ENCODE assay signal across 32 cellular contexts in the genomic region with DNA sequence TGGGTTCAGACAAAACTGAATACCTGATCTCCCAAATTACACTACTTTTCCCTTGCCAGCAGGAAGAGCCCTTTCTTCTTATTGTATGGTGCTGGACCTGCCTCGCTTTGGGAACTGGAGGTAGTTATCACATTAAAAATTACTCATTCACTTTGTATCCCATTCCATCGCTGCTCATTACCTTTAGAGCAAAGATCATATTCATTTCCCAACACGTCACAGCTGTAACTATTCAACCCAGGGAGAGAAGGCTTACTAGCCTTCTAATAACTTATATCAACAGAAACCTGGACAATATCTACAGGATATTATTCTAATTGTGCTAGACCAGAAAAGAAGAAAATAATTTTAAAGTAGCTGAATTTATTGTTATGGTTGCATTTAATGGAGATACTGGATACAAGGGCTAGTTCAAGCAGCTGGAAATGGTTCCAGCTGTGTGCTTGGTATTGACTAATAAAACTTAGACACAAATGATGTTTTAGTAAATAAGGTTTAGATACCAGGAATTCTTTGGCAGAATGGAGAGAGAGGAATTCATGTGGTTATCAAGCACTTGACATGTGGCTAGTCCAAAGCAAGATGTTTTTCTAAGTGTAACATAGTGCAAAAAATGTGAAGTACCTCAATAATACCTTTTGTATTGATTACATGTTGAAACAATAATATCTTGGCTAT.
A peak's percentile ranks its signal among the peaks of the same experiment; 100 is the strongest.
DNase-seq lines count a peak whose midpoint lies in the region; ATAC-seq, FAIRE-seq and TF ChIP-seq lines count a peak whose summit lies in the region.
"Had no signal": no experiment of that assay in that cellular context is flagged by ENCODE, and none has a peak within 500 bp of the region (broad histone marks: within the 10 kb centered on the region; RNA-seq: fewer than 3 reads in every experiment).

No MANE protein-coding gene starts in this region.

- H3K9me3 Mint-ChIP-seq in activated T-helper 2 cell treated with anti-CD3 and anti-CD28 coated beads, Interferon-gamma antibody, Interleukin-2, Interleukin-4, amounts not matched to agents 10 μg/mL and 5 μg/mL and 100 μg/mL, durations not matched to agents 14 hours and 24 hours and 36 hours = peaks cover 10% of the 10 kb centered on the region
- H3K9me3 Mint-ChIP-seq in T-helper 2 cell treated with Interferon-gamma antibody and Interleukin-4, amounts not matched to agents 5 μg/mL and 100 μg/mL, for 36 hours = peaks cover 25% of the 10 kb centered on the region
- H3K9me3 Mint-ChIP-seq: dendritic cell treated with granulocyte-macrophage colony-stimulating factor and Interleukin-4, amounts not matched to agents 40 ng/mL and 50 ng/mL, for 4 days; H9; neural progenitor cell had no signal

- DNase-seq in SK-N-SH (no peak), astrocyte of the cerebellum (ENCODE audit: low read depth) (peak; percentile 59), fibroblast of pulmonary artery (ENCODE audit: low read depth) (peak; percentile 34), small intestine (peak; percentile 86)
- DNase-seq in activated T-helper 2 cell treated with anti-CD3 and anti-CD28 coated beads, Interferon-gamma antibody, Interleukin-2, Interleukin-4, amounts not matched to agents 10 μg/mL and 5 μg/mL and 100 μg/mL, durations not matched to agents 14 hours and 24 hours and 36 hours (ENCODE audit: low spot score) = no peak
- DNase-seq in T-helper 2 cell treated with Interferon-gamma antibody and Interleukin-4, amounts not matched to agents 5 μg/mL and 100 μg/mL, for 36 hours (ENCODE audit: low spot score) = no peak
- DNase-seq: activated CD8-positive, alpha-beta T cell treated with anti-CD3 and anti-CD28 coated beads, Interleukin-2, amount 10 ng/mL, durations not matched to agents 7 days and 5 days; activated effector memory CD4-positive, alpha-beta T cell treated with Interleukin-2 at 50 U/mL for 16 hours; anterior cingulate cortex; BE2C; caudate nucleus; H9; immature natural killer cell; left lung; NCI-H1417 treated with DMSO at 0.1 percent for 48 hours; NCI-H2081; NCI-H748 treated with DMSO at 0.1 percent for 48 hours; posterior cingulate gyrus; SHP77; stimulated activated CD4-positive, alpha-beta T cell treated with anti-CD3 and anti-CD28 coated beads, Interleukin-2, amount 100 ng/mL, for 24 hours; stomach had no signal

- H3K79me2 ChIP-seq in SK-N-SH (ENCODE audit: insufficient read depth) = no peaks in the 10 kb centered on the region

- intact Hi-C loops in activated T-helper 2 cell treated with anti-CD3 and anti-CD28 coated beads, Interferon-gamma antibody, Interleukin-2, Interleukin-4, amounts not matched to agents 10 μg/mL and 5 μg/mL and 100 μg/mL, durations not matched to agents 14 hours and 24 hours and 36 hours (cut with micrococcal nuclease) = no loop called here

- no peak overlapping the region for H3K4me2 ChIP-seq in SK-N-SH
- H3K4me2 ChIP-seq: KMS-11, neural progenitor cell had no signal

- H3K36me3 Mint-ChIP-seq in activated T-helper 2 cell treated with anti-CD3 and anti-CD28 coated beads, Interferon-gamma antibody, Interleukin-2, Interleukin-4, amounts not matched to agents 10 μg/mL and 5 μg/mL and 100 μg/mL, durations not matched to agents 14 hours and 24 hours and 36 hours (ENCODE audit: low read depth) = no peaks in the 10 kb centered on the region
- no peaks in the 10 kb centered on the region for H3K36me3 Mint-ChIP-seq in T-helper 2 cell treated with Interferon-gamma antibody and Interleukin-4, amounts not matched to agents 5 μg/mL and 100 μg/mL, for 36 hours (ENCODE audit: low read depth)
- H3K36me3 Mint-ChIP-seq: activated naive CD8-positive, alpha-beta T cell; memory B cell; neural progenitor cell had no signal

- FAIRE-seq in small intestine (lab: Jason Lieb, UNC) = no peak
- FAIRE-seq: urothelium cell line had no signal

- ATAC-seq in SK-N-SH treated with all-trans-retinoic acid at 6 μM for 48 hours (peak; percentile 75), HG02973 (IDR thresholded peaks at IDR 0.05; ENCODE audit: unreplicated experiment) (no peak)
- ATAC-seq: activated CD8-positive, alpha-beta T cell treated with anti-CD3 and anti-CD28 coated beads, Interleukin-2, amount 10 ng/mL, durations not matched to agents 7 days and 5 days; left lung had no signal

- H3K36me3 ChIP-seq in SK-N-SH (replicated peaks in 1 of 2; ENCODE audit: control insufficient read depth in 1 of 2, insufficient read depth in 2 of 2, low read length in 1 of 2) = no peaks in the 10 kb centered on the region
- H3K36me3 ChIP-seq in small intestine (ENCODE audit: control insufficient read depth in 2 of 2, insufficient read depth in 2 of 2, low read length in 2 of 2) = no peaks in the 10 kb centered on the region
- H3K36me3 ChIP-seq: BE2C, left lung, neural progenitor cell, Peyer's patch, right atrium auricular region, stomach had no signal

- 0 out of 4 replicates have a peak, but pooled peaks of 1 of the 2 experiments have one; percentile 11 for TF ChIP-seq EP300 in SK-N-SH (IDR thresholded peaks at IDR 0.05; ENCODE audit: borderline replicate concordance in 1 of 2, low read depth in 1 of 2, low read length in 1 of 2)

- POLR2A ChIA-PET in SK-N-SH (lab: Yijun Ruan, JAX) = no interaction called here

- H3K4me1 Mint-ChIP-seq in activated T-helper 2 cell treated with anti-CD3 and anti-CD28 coated beads, Interferon-gamma antibody, Interleukin-2, Interleukin-4, amounts not matched to agents 10 μg/mL and 5 μg/mL and 100 μg/mL, durations not matched to agents 14 hours and 24 hours and 36 hours (ENCODE audit: low read depth) = no peaks in the 10 kb centered on the region
- H3K4me1 Mint-ChIP-seq in T-helper 2 cell treated with Interferon-gamma antibody and Interleukin-4, amounts not matched to agents 5 μg/mL and 100 μg/mL, for 36 hours (ENCODE audit: low read depth) = no peaks in the 10 kb centered on the region
- H3K4me1 Mint-ChIP-seq: immature natural killer cell, memory B cell, neural progenitor cell had no signal

- in situ Hi-C loops in astrocyte of the cerebellum (cut with HindIII; ENCODE audit: low sequenced_read_pairs) = no loop called here

- no peak overlapping the region for H2AFZ ChIP-seq in SK-N-SH (ENCODE audit: low read depth)
- H2AFZ ChIP-seq: neural progenitor cell had no signal

- H3K27ac Mint-ChIP-seq in activated T-helper 2 cell treated with anti-CD3 and anti-CD28 coated beads, Interferon-gamma antibody, Interleukin-2, Interleukin-4, amounts not matched to agents 10 μg/mL and 5 μg/mL and 100 μg/mL, durations not matched to agents 14 hours and 24 hours and 36 hours = no peak overlapping the region
- no peak overlapping the region for H3K27ac Mint-ChIP-seq in T-helper 2 cell treated with Interferon-gamma antibody and Interleukin-4, amounts not matched to agents 5 μg/mL and 100 μg/mL, for 36 hours
- H3K27ac Mint-ChIP-seq: activated CD8-positive, alpha-beta T cell treated with anti-CD3 and anti-CD28 coated beads, Interleukin-2, amount 10 ng/mL, durations not matched to agents 7 days and 5 days; activated naive CD8-positive, alpha-beta T cell; dendritic cell treated with granulocyte-macrophage colony-stimulating factor and Interleukin-4, amounts not matched to agents 40 ng/mL and 50 ng/mL, for 4 days; H9; immature natural killer cell; memory B cell; neural progenitor cell had no signal

- H3K9me2 ChIP-seq in SK-N-SH = no peaks in the 10 kb centered on the region

- no peak overlapping the region for H3K4me3 ChIP-seq in SK-N-SH (ENCODE audit: low read depth in 2 of 2, low read length in 1 of 2)
- H3K4me3 ChIP-seq in astrocyte of the cerebellum (ENCODE audit: low read depth, low read length) = no peak overlapping the region
- no peak overlapping the region for H3K4me3 ChIP-seq in fibroblast of pulmonary artery (replicated peaks; ENCODE audit: low read depth, low read length)
- no peak overlapping the region for H3K4me3 ChIP-seq in small intestine (ENCODE audit: low read depth in 1 of 2, low read length in 2 of 2)
- H3K4me3 ChIP-seq: left lung, neural progenitor cell, Peyer's patch, right atrium auricular region, stomach had no signal

- H3K27me3 ChIP-seq in SK-N-SH (ENCODE audit: insufficient read depth) = no peaks in the 10 kb centered on the region
- no peaks in the 10 kb centered on the region for H3K27me3 ChIP-seq in small intestine (ENCODE audit: control insufficient read depth in 2 of 2, insufficient read depth in 2 of 2, low read length in 2 of 2)
- H3K27me3 ChIP-seq: BE2C, left lung, neural progenitor cell, Peyer's patch, right atrium auricular region, stomach had no signal

- H3K4me3 Mint-ChIP-seq in activated T-helper 2 cell treated with anti-CD3 and anti-CD28 coated beads, Interferon-gamma antibody, Interleukin-2, Interleukin-4, amounts not matched to agents 10 μg/mL and 5 μg/mL and 100 μg/mL, durations not matched to agents 14 hours and 24 hours and 36 hours (ENCODE audit: low read depth) = no peak overlapping the region
- H3K4me3 Mint-ChIP-seq in T-helper 2 cell treated with Interferon-gamma antibody and Interleukin-4, amounts not matched to agents 5 μg/mL and 100 μg/mL, for 36 hours = no peak overlapping the region
- H3K4me3 Mint-ChIP-seq: activated CD8-positive, alpha-beta T cell treated with anti-CD3 and anti-CD28 coated beads, Interleukin-2, amount 10 ng/mL, durations not matched to agents 7 days and 5 days; activated naive CD8-positive, alpha-beta T cell; dendritic cell treated with granulocyte-macrophage colony-stimulating factor and Interleukin-4, amounts not matched to agents 40 ng/mL and 50 ng/mL, for 4 days; H9; immature natural killer cell; memory B cell; neural progenitor cell had no signal

- 63% methylated on average over 3 of the region's 3 CpGs for WGBS in SK-N-SH (ENCODE audit: low lambda C conversion rate)
- WGBS in small intestine, 3 donors = 18 to 62% (median 36%) methylated on average over 3 of the region's 3 CpGs

- no peaks in the 10 kb centered on the region for H3F3A ChIP-seq in SK-N-SH (replicated peaks; ENCODE audit: insufficient read depth)

- TF ChIP-seq CTCF in SK-N-SH (IDR thresholded peaks at IDR 0.05) = no peak
- no peak for TF ChIP-seq CTCF in astrocyte of the cerebellum (IDR thresholded peaks at IDR 0.05; ENCODE audit: low read depth, low read length, missing control alignments)
- no peak for TF ChIP-seq CTCF in fibroblast of pulmonary artery (IDR thresholded peaks at IDR 0.05; ENCODE audit: low read length, missing control alignments)

- TF ChIP-seq RAD21 in SK-N-SH (IDR thresholded peaks at IDR 0.05; ENCODE audit: low read length) = no peak

- CTCF ChIA-PET in SK-N-SH (lab: Yijun Ruan, JAX) = interaction anchor here (1.3 to 1.4 kb wide), 2 partner anchors 9 to 250 kb away, joined by 3 to 6 read pairs; no protein-coding TSS in a partner anchor

- H3K27ac ChIP-seq in SK-N-SH (ENCODE audit: low read depth in 2 of 2, low read length in 1 of 2) (peak overlapping the region in 1 of 2 experiments; percentile 36; a peak in 1 of 4 replicates), small intestine (ENCODE audit: low read depth in 1 of 2, low read length in 1 of 2) (peak overlapping the region in 1 of 2 donors; percentile 32)
- H3K27ac ChIP-seq: 22Rv1, KMS-11, left lung, neural progenitor cell, right atrium auricular region, stomach had no signal

- no peaks in the 10 kb centered on the region for H4K20me1 ChIP-seq in SK-N-SH (ENCODE audit: insufficient read depth)

- no peak overlapping the region for H3K9ac ChIP-seq in SK-N-SH
- H3K9ac ChIP-seq: KMS-11, neural progenitor cell had no signal

- no peaks in the 10 kb centered on the region; a peak in 1 of 4 replicates for H3K4me1 ChIP-seq in SK-N-SH (ENCODE audit: control insufficient read depth in 1 of 2, insufficient read depth in 2 of 2, low read depth in 1 of 2, low read length in 1 of 2)
- H3K4me1 ChIP-seq in small intestine (ENCODE audit: control insufficient read depth in 2 of 2, insufficient read depth in 1 of 2, low read depth in 1 of 2, low read length in 1 of 2) = no peaks in the 10 kb centered on the region
- H3K4me1 ChIP-seq: BE2C, left lung, neural progenitor cell, right atrium auricular region, stomach had no signal

- H3K27me3 Mint-ChIP-seq in activated T-helper 2 cell treated with anti-CD3 and anti-CD28 coated beads, Interferon-gamma antibody, Interleukin-2, Interleukin-4, amounts not matched to agents 10 μg/mL and 5 μg/mL and 100 μg/mL, durations not matched to agents 14 hours and 24 hours and 36 hours (ENCODE audit: low read depth) = no peaks in the 10 kb centered on the region
- no peaks in the 10 kb centered on the region for H3K27me3 Mint-ChIP-seq in T-helper 2 cell treated with Interferon-gamma antibody and Interleukin-4, amounts not matched to agents 5 μg/mL and 100 μg/mL, for 36 hours (ENCODE audit: low read depth)
- H3K27me3 Mint-ChIP-seq: activated naive CD8-positive, alpha-beta T cell; dendritic cell treated with granulocyte-macrophage colony-stimulating factor and Interleukin-4, amounts not matched to agents 40 ng/mL and 50 ng/mL, for 4 days; memory B cell had no signal

- H3K9me3 ChIP-seq in SK-N-SH = no peaks in the 10 kb centered on the region
- H3K9me3 ChIP-seq in small intestine (ENCODE audit: control insufficient read depth, low read depth) = no peaks in the 10 kb centered on the region
- H3K9me3 ChIP-seq: BE2C, left lung, Peyer's patch, right atrium auricular region, stomach had no signal

Comparison
In these comparisons a context has a peak if more than half of its experiments do, and no peak if none do; other contexts are left out.
1. DNase-seq: peak in astrocyte of the cerebellum (single experiment), fibroblast of pulmonary artery (single experiment) and small intestine (single experiment); none in SK-N-SH (single experiment), activated T-helper 2 cell treated with anti-CD3 and anti-CD28 coated beads, Interferon-gamma antibody, Interleukin-2, Interleukin-4, amounts not matched to agents 10 μg/mL and 5 μg/mL and 100 μg/mL, durations not matched to agents 14 hours and 24 hours and 36 hours (single experiment) and T-helper 2 cell treated with Interferon-gamma antibody and Interleukin-4, amounts not matched to agents 5 μg/mL and 100 μg/mL, for 36 hours (single experiment).